8 cellular contexts compared by ENCODE assay signal in the genomic region with DNA sequence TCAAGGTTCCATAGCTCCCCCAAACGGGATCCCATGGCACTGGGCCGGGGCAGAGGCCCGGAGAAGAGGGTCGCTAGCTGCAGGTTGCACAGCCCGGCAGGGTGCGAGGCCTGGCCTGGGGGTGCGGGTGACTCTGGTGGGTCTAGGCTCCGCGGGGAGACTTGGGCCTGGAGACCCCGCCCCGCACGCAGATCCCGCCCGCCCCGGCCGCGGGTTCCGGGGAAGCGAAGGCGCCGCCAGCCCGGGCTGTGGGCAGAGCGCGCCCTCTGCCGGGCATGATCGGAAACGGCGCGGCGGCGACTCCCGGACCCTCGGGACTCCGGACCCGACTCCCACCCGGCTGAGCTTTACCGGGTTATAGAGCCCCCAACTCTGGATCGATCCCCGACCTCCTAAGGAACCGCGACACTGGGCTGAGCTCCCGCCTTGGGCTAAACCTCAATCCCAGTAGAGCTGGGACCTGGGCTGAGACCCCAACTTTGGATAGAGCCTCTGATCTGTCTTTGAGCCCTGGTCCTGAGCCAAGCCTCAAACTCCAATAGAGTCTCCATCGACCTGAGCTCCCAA.
A peak's percentile ranks its signal among the peaks of the same experiment; 100 is the strongest.
DNase-seq lines count a peak whose midpoint lies in the region; ATAC-seq and TF ChIP-seq lines count a peak whose summit lies in the region.

No MANE protein-coding gene starts in this region.

- peak overlapping the region; percentile 48 for H3K4me3 Mint-ChIP-seq in central memory CD8-positive, alpha-beta T cell

- peaks cover 26% of the 10 kb centered on the region for H3K4me1 Mint-ChIP-seq in central memory CD8-positive, alpha-beta T cell

- DNase-seq in GM10248 (ENCODE audit: extremely low spot score) (peak; percentile 87), NCI-H1092 treated with DMSO at 0.1 percent for 48 hours (lab: John Stamatoyannopoulos, UW) (peak; percentile 14), kidney tubule cell (ENCODE audit: low spot score) (peak; percentile 53), cortex of kidney (lab: John Stamatoyannopoulos, UW) (no peak)
- DNase-seq in activated CD4-positive, CD25-positive, alpha-beta regulatory T cell (lab: John Stamatoyannopoulos, UW) = peak; percentile 51 to 70 (median 58)
- peak; percentile 43 to 70 for DNase-seq in central memory CD8-positive, alpha-beta T cell (ENCODE audit: low spot score in 2 of 2)
- peak; percentile 84 to 87 for DNase-seq in stimulated activated CD4-positive, alpha-beta T cell treated with anti-CD3 and anti-CD28 coated beads, Interleukin-2, amount 100 ng/mL, for 24 hours

- H3K9me3 Mint-ChIP-seq in central memory CD8-positive, alpha-beta T cell = no peaks in the 10 kb centered on the region

- no peaks in the 10 kb centered on the region for H3K36me3 Mint-ChIP-seq in central memory CD8-positive, alpha-beta T cell (ENCODE audit: insufficient read depth)

- peak; percentile 78 for TF ChIP-seq CTCF in GM10248 (IDR thresholded peaks at IDR 0.05; ENCODE audit: control extremely low read depth, extremely low read depth, low read depth, missing control alignments)

- H3K27ac Mint-ChIP-seq in central memory CD8-positive, alpha-beta T cell (ENCODE audit: low read depth) = peak overlapping the region; percentile 16

- POLR2A ChIA-PET in GM10248 (lab: Yijun Ruan, JAX) = no interaction called here

- CTCF ChIA-PET in GM10248 (lab: Yijun Ruan, JAX) = interaction anchor here (0.6 to 3.5 kb wide), 50 partner anchors 9 to 375 kb away, joined by 3 to 102 read pairs (median 4); a partner anchor contains a TSS

- no peaks in the 10 kb centered on the region for H3K27me3 Mint-ChIP-seq in central memory CD8-positive, alpha-beta T cell

- no peak for ATAC-seq in central memory CD8-positive, alpha-beta T cell (replicated peaks; ENCODE audit: extremely low read depth, poor library complexity, severe bottlenecking)
- ATAC-seq in GM21526 (IDR thresholded peaks at IDR 0.05; ENCODE audit: low FRiP score, unreplicated experiment) = no peak
